19 cellular contexts compared by ENCODE assay signal in the genomic region with DNA sequence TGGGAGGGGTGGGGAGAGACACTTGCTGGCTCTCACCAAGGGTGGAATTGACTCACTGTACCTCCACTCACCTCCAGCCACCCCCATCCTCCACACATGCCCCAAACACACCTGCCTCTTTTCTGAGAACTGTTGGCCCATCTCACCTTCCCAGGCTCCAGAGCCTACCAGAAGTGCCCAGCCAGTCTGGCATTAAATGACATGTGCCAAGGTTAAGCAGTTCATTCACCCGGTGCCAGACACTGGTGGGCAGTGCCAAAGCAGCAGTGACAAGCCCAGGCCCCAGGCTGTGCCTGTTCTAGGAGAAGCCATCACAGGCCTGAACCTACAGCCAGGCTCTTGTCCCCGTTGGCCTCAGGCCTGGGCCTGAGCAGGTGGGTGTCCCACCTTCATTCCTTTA. TPM values are rescaled to one million over a fixed set of nuclear protein-coding genes. Genes with fewer than 3 reads are reported as not detected.
"Had no signal": no experiment of that assay in that cellular context is flagged by ENCODE, and none has a peak within 500 bp of the region (broad histone marks: within the 10 kb centered on the region; RNA-seq: fewer than 3 reads in every experiment).

No MANE protein-coding gene starts in this region.

- H3K4me1 ChIP-seq: gastrocnemius medialis, prostate gland had no signal

- DNase-seq: activated CD4-positive, alpha-beta T cell treated with anti-CD3 and anti-CD28 coated beads for 36 hours; activated CD8-positive, alpha-beta memory T cell treated with anti-CD3 and anti-CD28 coated beads, Interleukin-2, amount 50 U/mL, for 4 hours; activated CD8-positive, alpha-beta T cell treated with anti-CD3 and anti-CD28 coated beads for 36 hours; activated naive CD4-positive, alpha-beta T cell treated with anti-CD3 and anti-CD28 coated beads, Interleukin-2, amount 50 U/mL, for 16 hours; amygdala; colonic mucosa; effector CD4-positive, alpha-beta T cell; midbrain; stimulated activated CD4-positive, alpha-beta T cell treated with anti-CD3 and anti-CD28 coated beads, Interleukin-12 subunit alpha, Interleukin-12 subunit beta, amount 100 ng/mL, for 4 hours; stimulated activated naive CD8-positive, alpha-beta T cell treated with anti-CD3 and anti-CD28 coated beads, Interleukin-15, Interleukin-2, amounts not matched to agents 100 U/mL and 50 U/mL, for 24 hours; T-helper 9 cell had no signal

- H3K27ac Mint-ChIP-seq: activated CD8-positive, alpha-beta T cell treated with anti-CD3 and anti-CD28 coated beads for 36 hours; activated T-helper 1 cell treated with anti-CD3 and anti-CD28 coated beads, Interleukin-12 subunit alpha, Interleukin-12 subunit beta, Interleukin-2, Interleukin-4 antibody, amounts not matched to agents 30 ng/mL and 10 ng/mL and 1 ng/mL, durations not matched to agents 14 hours and 24 hours and 36 hours; type B pancreatic cell had no signal

- H3K27me3 Mint-ChIP-seq: activated CD4-positive, alpha-beta T cell treated with anti-CD3 and anti-CD28 coated beads for 36 hours; activated CD8-positive, alpha-beta T cell treated with anti-CD3 and anti-CD28 coated beads for 36 hours; type B pancreatic cell had no signal

- H3K27me3 ChIP-seq: colonic mucosa, gastrocnemius medialis, suprapubic skin had no signal

- H3K27ac ChIP-seq: colonic mucosa, gastrocnemius medialis, prostate gland, suprapubic skin, VCaP had no signal

- H3K4me3 Mint-ChIP-seq: activated CD4-positive, alpha-beta T cell treated with anti-CD3 and anti-CD28 coated beads for 36 hours; activated CD8-positive, alpha-beta T cell treated with anti-CD3 and anti-CD28 coated beads for 36 hours; activated T-helper 1 cell treated with anti-CD3 and anti-CD28 coated beads, Interleukin-12 subunit alpha, Interleukin-12 subunit beta, Interleukin-2, Interleukin-4 antibody, amounts not matched to agents 30 ng/mL and 10 ng/mL and 1 ng/mL, durations not matched to agents 14 hours and 24 hours and 36 hours; type B pancreatic cell had no signal

- H3K4me3 ChIP-seq: colonic mucosa, gastrocnemius medialis, lung, prostate gland, suprapubic skin had no signal

- H3K36me3 Mint-ChIP-seq: type B pancreatic cell had no signal

- H3K9me3 ChIP-seq: colonic mucosa, gastrocnemius medialis, prostate gland, suprapubic skin had no signal

- H3K9me3 Mint-ChIP-seq: activated CD8-positive, alpha-beta T cell treated with anti-CD3 and anti-CD28 coated beads for 36 hours; activated T-helper 1 cell treated with anti-CD3 and anti-CD28 coated beads, Interleukin-12 subunit alpha, Interleukin-12 subunit beta, Interleukin-2, Interleukin-4 antibody, amounts not matched to agents 30 ng/mL and 10 ng/mL and 1 ng/mL, durations not matched to agents 14 hours and 24 hours and 36 hours; type B pancreatic cell had no signal

RNA-seq across cellular contexts. Expression of a gene that starts 19.5 kb away (rescaled TPM):
- total RNA-seq: SK-MEL-5 had no signal
